In the genomic region with DNA sequence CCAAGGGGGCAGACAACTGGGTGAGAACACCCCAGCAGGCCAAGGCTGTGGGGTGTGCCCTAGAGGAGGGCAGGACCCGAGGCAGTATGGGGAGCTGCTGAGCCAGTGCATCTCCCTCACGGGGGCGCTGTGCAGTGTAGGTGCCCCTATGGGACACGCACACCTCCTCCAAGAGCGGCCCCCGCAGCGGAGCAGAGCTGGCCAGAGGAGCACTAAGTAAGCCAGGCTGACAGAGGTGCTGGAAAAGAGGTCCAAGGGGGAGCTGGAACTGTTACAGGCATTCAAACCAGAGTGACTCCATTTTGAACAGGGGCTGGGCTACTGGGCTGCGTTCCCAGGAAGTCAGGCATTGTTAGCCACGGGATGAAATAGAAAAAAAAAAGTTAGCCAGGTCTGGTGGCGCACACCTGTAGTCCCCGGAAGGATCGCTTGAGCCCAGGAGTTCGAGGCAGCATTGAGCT, we compare ENCODE assay signal across 1 cellular context.
TF ChIP-seq lines count a peak whose summit lies in the region.

No MANE protein-coding gene starts in this region.

TF ChIP-seq in GM23338, 12 proteins besides CTCF, POLR2A, EP300 and RAD21 (continued from another document):
- TF ChIP-seq, protein P1, sequence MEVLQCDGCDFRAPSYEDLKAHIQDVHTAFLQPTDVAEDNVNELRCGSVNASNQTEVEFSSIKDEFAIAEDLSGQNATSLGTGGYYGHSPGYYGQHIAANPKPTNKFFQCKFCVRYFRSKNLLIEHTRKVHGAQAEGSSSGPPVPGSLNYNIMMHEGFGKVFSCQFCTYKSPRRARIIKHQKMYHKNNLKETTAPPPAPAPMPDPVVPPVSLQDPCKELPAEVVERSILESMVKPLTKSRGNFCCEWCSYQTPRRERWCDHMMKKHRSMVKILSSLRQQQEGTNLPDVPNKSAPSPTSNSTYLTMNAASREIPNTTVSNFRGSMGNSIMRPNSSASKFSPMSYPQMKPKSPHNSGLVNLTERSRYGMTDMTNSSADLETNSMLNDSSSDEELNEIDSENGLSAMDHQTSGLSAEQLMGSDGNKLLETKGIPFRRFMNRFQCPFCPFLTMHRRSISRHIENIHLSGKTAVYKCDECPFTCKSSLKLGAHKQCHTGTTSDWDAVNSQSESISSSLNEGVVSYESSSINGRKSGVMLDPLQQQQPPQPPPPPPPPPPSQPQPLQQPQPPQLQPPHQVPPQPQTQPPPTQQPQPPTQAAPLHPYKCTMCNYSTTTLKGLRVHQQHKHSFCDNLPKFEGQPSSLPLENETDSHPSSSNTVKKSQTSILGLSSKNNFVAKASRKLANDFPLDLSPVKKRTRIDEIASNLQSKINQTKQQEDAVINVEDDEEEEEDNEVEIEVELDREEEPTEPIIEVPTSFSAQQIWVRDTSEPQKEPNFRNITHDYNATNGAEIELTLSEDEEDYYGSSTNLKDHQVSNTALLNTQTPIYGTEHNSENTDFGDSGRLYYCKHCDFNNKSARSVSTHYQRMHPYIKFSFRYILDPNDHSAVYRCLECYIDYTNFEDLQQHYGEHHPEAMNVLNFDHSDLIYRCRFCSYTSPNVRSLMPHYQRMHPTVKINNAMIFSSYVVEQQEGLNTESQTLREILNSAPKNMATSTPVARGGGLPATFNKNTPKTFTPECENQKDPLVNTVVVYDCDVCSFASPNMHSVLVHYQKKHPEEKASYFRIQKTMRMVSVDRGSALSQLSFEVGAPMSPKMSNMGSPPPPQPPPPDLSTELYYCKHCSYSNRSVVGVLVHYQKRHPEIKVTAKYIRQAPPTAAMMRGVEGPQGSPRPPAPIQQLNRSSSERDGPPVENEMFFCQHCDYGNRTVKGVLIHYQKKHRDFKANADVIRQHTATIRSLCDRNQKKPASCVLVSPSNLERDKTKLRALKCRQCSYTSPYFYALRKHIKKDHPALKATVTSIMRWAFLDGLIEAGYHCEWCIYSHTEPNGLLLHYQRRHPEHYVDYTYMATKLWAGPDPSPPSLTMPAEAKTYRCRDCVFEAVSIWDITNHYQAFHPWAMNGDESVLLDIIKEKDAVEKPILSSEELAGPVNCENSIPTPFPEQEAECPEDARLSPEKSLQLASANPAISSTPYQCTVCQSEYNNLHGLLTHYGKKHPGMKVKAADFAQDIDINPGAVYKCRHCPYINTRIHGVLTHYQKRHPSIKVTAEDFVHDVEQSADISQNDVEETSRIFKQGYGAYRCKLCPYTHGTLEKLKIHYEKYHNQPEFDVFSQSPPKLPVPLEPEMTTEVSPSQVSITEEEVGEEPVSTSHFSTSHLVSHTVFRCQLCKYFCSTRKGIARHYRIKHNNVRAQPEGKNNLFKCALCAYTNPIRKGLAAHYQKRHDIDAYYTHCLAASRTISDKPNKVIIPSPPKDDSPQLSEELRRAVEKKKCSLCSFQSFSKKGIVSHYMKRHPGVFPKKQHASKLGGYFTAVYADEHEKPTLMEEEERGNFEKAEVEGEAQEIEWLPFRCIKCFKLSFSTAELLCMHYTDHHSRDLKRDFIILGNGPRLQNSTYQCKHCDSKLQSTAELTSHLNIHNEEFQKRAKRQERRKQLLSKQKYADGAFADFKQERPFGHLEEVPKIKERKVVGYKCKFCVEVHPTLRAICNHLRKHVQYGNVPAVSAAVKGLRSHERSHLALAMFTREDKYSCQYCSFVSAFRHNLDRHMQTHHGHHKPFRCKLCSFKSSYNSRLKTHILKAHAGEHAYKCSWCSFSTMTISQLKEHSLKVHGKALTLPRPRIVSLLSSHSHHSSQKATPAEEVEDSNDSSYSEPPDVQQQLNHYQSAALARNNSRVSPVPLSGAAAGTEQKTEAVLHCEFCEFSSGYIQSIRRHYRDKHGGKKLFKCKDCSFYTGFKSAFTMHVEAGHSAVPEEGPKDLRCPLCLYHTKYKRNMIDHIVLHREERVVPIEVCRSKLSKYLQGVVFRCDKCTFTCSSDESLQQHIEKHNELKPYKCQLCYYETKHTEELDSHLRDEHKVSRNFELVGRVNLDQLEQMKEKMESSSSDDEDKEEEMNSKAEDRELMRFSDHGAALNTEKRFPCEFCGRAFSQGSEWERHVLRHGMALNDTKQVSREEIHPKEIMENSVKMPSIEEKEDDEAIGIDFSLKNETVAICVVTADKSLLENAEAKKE (CRISPR knock-in tag; IDR thresholded peaks at IDR 0.05) = no peak
- TF ChIP-seq POLR2AphosphoS5 (IDR thresholded peaks at IDR 0.05; ENCODE audit: low read depth) (no peak), STAT1 (IDR thresholded peaks at IDR 0.05; ENCODE audit: unreplicated experiment) (no peak), ZNF331 (CRISPR knock-in tag; IDR thresholded peaks at IDR 0.05; ENCODE audit: low read depth) (no peak), JUNB (IDR thresholded peaks at IDR 0.05; ENCODE audit: unreplicated experiment) (no peak)
